8 cellular contexts compared by ENCODE assay signal in genomic region chr10:56508562-56508961, GRCh38.
"Had no signal": no experiment of that assay in that cellular context is flagged by ENCODE, and none has a peak within 500 bp of the region (broad histone marks: within the 10 kb centered on the region; RNA-seq: fewer than 3 reads in every experiment).

No MANE protein-coding gene starts in this region.

- H3K36me3 ChIP-seq: HAP-1 had no signal

- H3K9me3 ChIP-seq: HAP-1 had no signal

- DNase-seq: GM23248, GOT3, H7, HFFc6, IMR-90 had no signal

- H3K9ac ChIP-seq: GM23248 had no signal

- H3K27ac Mint-ChIP-seq: HFFc6 had no signal

- H3K4me3 ChIP-seq: GM23248, HAP-1, K562 had no signal

- H3K4me3 Mint-ChIP-seq: HFFc6 had no signal

- H3K27ac ChIP-seq: GM23248, HL-60 had no signal

- H2AFZ ChIP-seq: GM23248 had no signal

- H3K4me1 ChIP-seq: HAP-1 had no signal
